8 cellular contexts compared by ENCODE assay signal in genomic region chr12:52691076-52691764, GRCh38. TPM values are rescaled to one million over a fixed set of nuclear protein-coding genes. Genes with fewer than 3 reads are reported as not detected.
DNase-seq lines count a peak whose midpoint lies in the region; ATAC-seq, FAIRE-seq and TF ChIP-seq lines count a peak whose summit lies in the region.

No MANE protein-coding gene starts in this region.

- no peaks in the 10 kb centered on the region for H3K9me2 ChIP-seq in PC-3 (replicated peaks; ENCODE audit: low read length)

- peak; percentile 87 for ATAC-seq in CD4-positive, alpha-beta T cell (ENCODE audit: poor library complexity)
- ATAC-seq in PC-3 (no peak), HepG2 (no peak), HG02798 (IDR thresholded peaks at IDR 0.05; ENCODE audit: poor library complexity, unreplicated experiment) (no peak)

- CTCF ChIA-PET in CD4-positive, alpha-beta T cell (lab: Charles Lee), result interaction anchor here (1.6 kb wide), 1 partner anchor 105 kb away, joined by 4 read pairs; no protein-coding TSS in a partner anchor
- CTCF ChIA-PET in PC-3 (lab: Charles Lee), result no interaction called here
- CTCF ChIA-PET in HepG2 (lab: Yijun Ruan, JAX; ENCODE audit: low intra/inter-chr PET ratio, low total read pairs), result interaction anchor here (1.0 kb wide), 1 partner anchor 180 kb away, joined by 3 read pairs; no protein-coding TSS in a partner anchor

- TF ChIP-seq CTCF in CD4-positive, alpha-beta T cell (IDR thresholded peaks at IDR 0.05), result no peak
- TF ChIP-seq CTCF in PC-3 (conservative IDR thresholded peaks at IDR 0.05; ENCODE audit: low read depth, low read length) (no peak), HepG2 (CRISPR knock-in tag; IDR thresholded peaks at IDR 0.05) (no peak)

- no peak for TF ChIP-seq EP300 in HepG2 (IDR thresholded peaks at IDR 0.05; ENCODE audit: low read depth in 2 of 2, low read length in 2 of 2)
- TF ChIP-seq EP300 in HepG2 (CRISPR knock-in tag; IDR thresholded peaks at IDR 0.05; ENCODE audit: borderline replicate concordance), result no peak

- peaks cover 64% of the 10 kb centered on the region for H3K4me1 Mint-ChIP-seq in CD4-positive, alpha-beta T cell (ENCODE audit: low read depth)

- no peak overlapping the region for H3K27ac ChIP-seq in CD4-positive, alpha-beta T cell (ENCODE audit: low read depth, low read length)
- no peak overlapping the region for H3K27ac ChIP-seq in PC-3 (ENCODE audit: low read length)
- no peak overlapping the region for H3K27ac ChIP-seq in HepG2 (ENCODE audit: extremely low read length, insufficient read depth, low read length)

- H3K4me1 ChIP-seq in PC-3 (ENCODE audit: insufficient read depth, low read length) (peaks cover 14% of the 10 kb centered on the region), HepG2 (ENCODE audit: insufficient read depth, low read length) (no peaks in the 10 kb centered on the region)

- POLR2A ChIA-PET in CD4-positive, alpha-beta T cell (lab: Charles Lee), result interaction anchor here (0.8 to 2.8 kb wide), 11 partner anchors 9 to 108 kb away, joined by 3 to 17 read pairs (median 7); no protein-coding TSS in a partner anchor
- POLR2A ChIA-PET in PC-3 (lab: Charles Lee; ENCODE audit: unreplicated experiment), result no interaction called here
- POLR2A ChIA-PET in HepG2 (lab: Yijun Ruan, JAX), result no interaction called here

- in situ Hi-C loops in HepG2 (cut with HindIII; ENCODE audit: extremely low pct_ligation_motif_present, low pct_unique_long_range_greater_than_20kb) (loop anchor here (25.0 kb wide), 1 partner anchor 296 kb away; no protein-coding TSS in a partner anchor), KBM-7 (cut with MboI; ENCODE audit: low pct_unique_long_range_greater_than_20kb, low sequenced_read_pairs) (no loop called here)

- no peak for TF ChIP-seq POLR2A in HepG2 (IDR thresholded peaks at IDR 0.05; ENCODE audit: insufficient read depth in 1 of 2, low read depth in 2 of 2, low read length in 2 of 2)

- H3K79me2 ChIP-seq in PC-3 (ENCODE audit: low read length), result no peaks in the 10 kb centered on the region
- no peaks in the 10 kb centered on the region for H3K79me2 ChIP-seq in HepG2 (ENCODE audit: insufficient read depth, low read length)

- TF ChIP-seq RAD21 in HepG2 (CRISPR knock-in tag; IDR thresholded peaks at IDR 0.05), result no peak

- no peaks in the 10 kb centered on the region for H3F3A ChIP-seq in PC-3 (ENCODE audit: low read length, unreplicated experiment)

- no peaks in the 10 kb centered on the region for H3K27me3 Mint-ChIP-seq in CD4-positive, alpha-beta T cell

- BruUV-seq in PC-3 (replicated peaks; lab: Mats Ljungman, UMichigan) (no TSS peak), HepG2 (replicated peaks; lab: Mats Ljungman, UMichigan) (no TSS peak)

- H3K36me3 Mint-ChIP-seq in CD4-positive, alpha-beta T cell (ENCODE audit: low read depth), result no peaks in the 10 kb centered on the region

- H3K9me3 ChIP-seq in CD4-positive, alpha-beta T cell (ENCODE audit: control insufficient read depth, low read length), result no peaks in the 10 kb centered on the region
- H3K9me3 ChIP-seq in PC-3 (ENCODE audit: low read length) (no peaks in the 10 kb centered on the region), HepG2 (ENCODE audit: low read length) (no peaks in the 10 kb centered on the region)

- H3K4me2 ChIP-seq in PC-3 (ENCODE audit: low read length), result peak overlapping the region; percentile 51
- no peak overlapping the region; the same call in 1 of the 2 replicates for H3K4me2 ChIP-seq in HepG2 (ENCODE audit: low read depth, low read length)

- intact Hi-C loops in CD4-positive, alpha-beta T cell (cut with DNase I, micrococcal nuclease), result loop anchor here (2.0 to 5.0 kb wide), 4 partner anchors 46 to 79 kb away; no protein-coding TSS in a partner anchor
- intact Hi-C loops in PC-3 (cut with micrococcal nuclease) (no loop called here), HepG2 (cut with micrococcal nuclease; ENCODE audit: unreplicated experiment) (no loop called here)

- peak; percentile 43 to 74 (median 58) for DNase-seq in CD4-positive, alpha-beta T cell
- DNase-seq in PC-3 (no peak), HepG2 (ENCODE audit: low spot score) (no peak), Ammon's horn (ENCODE audit: low spot score) (no peak), KBM-7 (no peak)
- DNase-seq in activated naive CD4-positive, alpha-beta T cell treated with anti-CD3 and anti-CD28 coated beads, Interleukin-2, amount 50 U/mL, for 16 hours, result peak; percentile 67
- peak; percentile 31 for DNase-seq in stimulated activated CD8-positive, alpha-beta memory T cell treated with anti-CD3 and anti-CD28 coated beads, Interleukin-12 subunit alpha, Interleukin-12 subunit beta, amount 100 ng/mL, for 4 hours (ENCODE audit: low read depth)

- peak overlapping the region; percentile 87 for H3K27ac Mint-ChIP-seq in CD4-positive, alpha-beta T cell

- H2AFZ ChIP-seq in PC-3 (ENCODE audit: low read length), result peak overlapping the region; percentile 39; the same call in 1 of the 2 replicates
- no peak overlapping the region for H2AFZ ChIP-seq in HepG2 (ENCODE audit: low read length)

- no peaks in the 10 kb centered on the region for H3K9me3 Mint-ChIP-seq in CD4-positive, alpha-beta T cell

- H3K4me3 ChIP-seq in PC-3 (ENCODE audit: low read length) (peak overlapping the region; percentile 48; the same call in 1 of the 2 replicates), HepG2 (replicated peaks in 1 of 3; ENCODE audit: insufficient read depth in 1 of 3, low read depth in 2 of 3, low read length in 3 of 3) (no peak overlapping the region)

- no peak for FAIRE-seq in HepG2 (lab: Jason Lieb, UNC)

- H4K20me1 ChIP-seq in PC-3 (ENCODE audit: low read length) (no peaks in the 10 kb centered on the region), HepG2 (ENCODE audit: insufficient read depth, low read length) (no peaks in the 10 kb centered on the region)

- 20% methylated on average over 7 of the region's 45 CpGs for WGBS in HepG2 (ENCODE audit: low lambda C conversion rate)

- H3K36me3 ChIP-seq in PC-3 (ENCODE audit: low read depth, low read length), result no peaks in the 10 kb centered on the region
- no peaks in the 10 kb centered on the region for H3K36me3 ChIP-seq in HepG2 (replicated peaks in 1 of 2; ENCODE audit: control insufficient read depth in 1 of 2, insufficient read depth in 2 of 2, low read length in 2 of 2)

- no peak overlapping the region for H3K9ac ChIP-seq in PC-3 (ENCODE audit: low read length)
- no peak overlapping the region for H3K9ac ChIP-seq in HepG2 (ENCODE audit: insufficient read depth, low read depth, low read length)

- no peaks in the 10 kb centered on the region for H3K27me3 ChIP-seq in CD4-positive, alpha-beta T cell (ENCODE audit: control insufficient read depth, insufficient read depth, low read length)
- peaks cover 35% of the 10 kb centered on the region for H3K27me3 ChIP-seq in PC-3 (ENCODE audit: low read length)
- peaks cover 6 to 53% of the 10 kb centered on the region in 2 experiments; a peak in 3 of 5 replicates for H3K27me3 ChIP-seq in HepG2 (ENCODE audit: control insufficient read depth in 1 of 2, insufficient read depth in 2 of 2, low read length in 2 of 2)

- H3K4me3 Mint-ChIP-seq in CD4-positive, alpha-beta T cell, result peak overlapping the region; percentile 83

RNA-seq across cellular contexts. Expression of gene KRT1, which starts 11.0 kb away (rescaled TPM):
- total RNA-seq in CD4-positive, alpha-beta T cell, result 1 to 10 TPM; 3.9 to 4.0 TPM
- total RNA-seq in PC-3 (2014; rRNA removed), result not detected in 2 replicates
- total RNA-seq in HepG2 (2016; rRNA removed; fragmentation: Illumina TruSeq; extraction: Trizol), result not detected in 2 replicates
- total RNA-seq in HepG2 (2016; cell fraction: cytosol; rRNA removed; fragmentation: Illumina TruSeq; extraction: Trizol; ENCODE audit: low read depth), result not detected in 2 replicates
- total RNA-seq in HepG2 (2016; cell fraction: insoluble cytoplasmic fraction; rRNA removed; fragmentation: Illumina TruSeq; extraction: Trizol), result not detected in 2 replicates
- total RNA-seq in HepG2 (2016; cell fraction: membrane; rRNA removed; fragmentation: Illumina TruSeq; extraction: Trizol), result not detected in 2 replicates
- not detected in 2 replicates for total RNA-seq in HepG2 (2016; cell fraction: nucleus; rRNA removed; fragmentation: Illumina TruSeq; extraction: Trizol)
- polyA plus RNA-seq in HepG2 (2011; rRNA removed), result not detected in 2 replicates
- polyA plus RNA-seq in HepG2 (2011; cell fraction: cytosol; rRNA removed), result not detected in 2 replicates
- not detected in 2 replicates for polyA plus RNA-seq in HepG2 (2011; cell fraction: nucleus; rRNA removed)
- polyA plus RNA-seq in HepG2 (2012), result not detected in 2 replicates
- polyA plus RNA-seq in HepG2 (2016; cell fraction: cytosol; fragmentation: Illumina TruSeq; extraction: Trizol; ENCODE audit: low read depth), result not detected in 2 replicates
- polyA plus RNA-seq in HepG2 (2016; cell fraction: insoluble cytoplasmic fraction; fragmentation: Illumina TruSeq; extraction: Trizol; ENCODE audit: low read depth), result not detected in 2 replicates
- polyA plus RNA-seq in HepG2 (2016; cell fraction: membrane; fragmentation: Illumina TruSeq; extraction: Trizol; ENCODE audit: low read depth), result not detected in 2 replicates
- polyA plus RNA-seq in HepG2 (2016; cell fraction: nucleus; fragmentation: Illumina TruSeq; extraction: Trizol; ENCODE audit: insufficient read depth, low read depth), result not detected in 2 replicates
- not detected in 2 replicates for polyA minus RNA-seq in HepG2 (2011; rRNA and poly(A)+ RNA removed; ENCODE audit: low replicate concordance)
- not detected in 2 replicates for polyA minus RNA-seq in HepG2 (2011; cell fraction: cytosol; rRNA and poly(A)+ RNA removed)
- not detected in 2 replicates for polyA minus RNA-seq in HepG2 (2011; cell fraction: nucleus; rRNA and poly(A)+ RNA removed)

RNA-seq across cellular contexts. Expression of gene KRT77, which starts 12.1 kb away (rescaled TPM):
- total RNA-seq in CD4-positive, alpha-beta T cell, result under 1 TPM; 0.11 to 0.20 TPM
- not detected in 2 replicates for total RNA-seq in PC-3 (2014; rRNA removed)
- total RNA-seq in HepG2 (2016; rRNA removed; fragmentation: Illumina TruSeq; extraction: Trizol), result not detected in 2 replicates
- not detected in 2 replicates for total RNA-seq in HepG2 (2016; cell fraction: cytosol; rRNA removed; fragmentation: Illumina TruSeq; extraction: Trizol; ENCODE audit: low read depth)
- total RNA-seq in HepG2 (2016; cell fraction: insoluble cytoplasmic fraction; rRNA removed; fragmentation: Illumina TruSeq; extraction: Trizol), result not detected in 2 replicates
- not detected in 2 replicates for total RNA-seq in HepG2 (2016; cell fraction: membrane; rRNA removed; fragmentation: Illumina TruSeq; extraction: Trizol)
- not detected in 2 replicates for total RNA-seq in HepG2 (2016; cell fraction: nucleus; rRNA removed; fragmentation: Illumina TruSeq; extraction: Trizol)
- not detected in 2 replicates for polyA plus RNA-seq in HepG2 (2011; rRNA removed)
- polyA plus RNA-seq in HepG2 (2011; cell fraction: cytosol; rRNA removed), result not detected in 2 replicates
- polyA plus RNA-seq in HepG2 (2011; cell fraction: nucleus; rRNA removed), result not detected in 2 replicates
- polyA plus RNA-seq in HepG2 (2012), result not detected in 2 replicates
- polyA plus RNA-seq in HepG2 (2016; cell fraction: cytosol; fragmentation: Illumina TruSeq; extraction: Trizol; ENCODE audit: low read depth), result not detected in 2 replicates
- not detected in 2 replicates for polyA plus RNA-seq in HepG2 (2016; cell fraction: insoluble cytoplasmic fraction; fragmentation: Illumina TruSeq; extraction: Trizol; ENCODE audit: low read depth)
- polyA plus RNA-seq in HepG2 (2016; cell fraction: membrane; fragmentation: Illumina TruSeq; extraction: Trizol; ENCODE audit: low read depth), result not detected in 2 replicates
- polyA plus RNA-seq in HepG2 (2016; cell fraction: nucleus; fragmentation: Illumina TruSeq; extraction: Trizol; ENCODE audit: insufficient read depth, low read depth), result not detected in 2 replicates
- not detected in 2 replicates for polyA minus RNA-seq in HepG2 (2011; rRNA and poly(A)+ RNA removed; ENCODE audit: low replicate concordance)
- not detected in 2 replicates for polyA minus RNA-seq in HepG2 (2011; cell fraction: cytosol; rRNA and poly(A)+ RNA removed)
- not detected in 2 replicates for polyA minus RNA-seq in HepG2 (2011; cell fraction: nucleus; rRNA and poly(A)+ RNA removed)

RNA-seq across cellular contexts. Expression of gene KRT2, which starts 39.2 kb away (rescaled TPM):
- total RNA-seq in CD4-positive, alpha-beta T cell, result 1 to 10 TPM; 1.7 to 2.1 TPM
- total RNA-seq in PC-3 (2014; rRNA removed) (0.23 TPM in 1 of 2 replicates, not detected in the other), HepG2 (2016; rRNA removed; fragmentation: Illumina TruSeq; extraction: Trizol) (not detected in 2 replicates)
- total RNA-seq in HepG2 (2016; cell fraction: cytosol; rRNA removed; fragmentation: Illumina TruSeq; extraction: Trizol; ENCODE audit: low read depth), result not detected in 2 replicates
- not detected in 2 replicates for total RNA-seq in HepG2 (2016; cell fraction: insoluble cytoplasmic fraction; rRNA removed; fragmentation: Illumina TruSeq; extraction: Trizol)
- not detected in 2 replicates for total RNA-seq in HepG2 (2016; cell fraction: membrane; rRNA removed; fragmentation: Illumina TruSeq; extraction: Trizol)
- not detected in 2 replicates for total RNA-seq in HepG2 (2016; cell fraction: nucleus; rRNA removed; fragmentation: Illumina TruSeq; extraction: Trizol)
- not detected in 2 replicates for polyA plus RNA-seq in HepG2 (2011; rRNA removed)
- polyA plus RNA-seq in HepG2 (2011; cell fraction: cytosol; rRNA removed), result not detected in 2 replicates
- polyA plus RNA-seq in HepG2 (2011; cell fraction: nucleus; rRNA removed), result not detected in 2 replicates
- not detected in 2 replicates for polyA plus RNA-seq in HepG2 (2012)
- not detected in 2 replicates for polyA plus RNA-seq in HepG2 (2016; cell fraction: cytosol; fragmentation: Illumina TruSeq; extraction: Trizol; ENCODE audit: low read depth)
- not detected in 2 replicates for polyA plus RNA-seq in HepG2 (2016; cell fraction: insoluble cytoplasmic fraction; fragmentation: Illumina TruSeq; extraction: Trizol; ENCODE audit: low read depth)
- polyA plus RNA-seq in HepG2 (2016; cell fraction: membrane; fragmentation: Illumina TruSeq; extraction: Trizol; ENCODE audit: low read depth), result not detected in 2 replicates
- not detected in 2 replicates for polyA plus RNA-seq in HepG2 (2016; cell fraction: nucleus; fragmentation: Illumina TruSeq; extraction: Trizol; ENCODE audit: insufficient read depth, low read depth)
- polyA minus RNA-seq in HepG2 (2011; rRNA and poly(A)+ RNA removed; ENCODE audit: low replicate concordance), result not detected in 2 replicates
- polyA minus RNA-seq in HepG2 (2011; cell fraction: cytosol; rRNA and poly(A)+ RNA removed), result not detected in 2 replicates
- polyA minus RNA-seq in HepG2 (2011; cell fraction: nucleus; rRNA and poly(A)+ RNA removed), result not detected in 2 replicates

Comparison
In these comparisons a context has a peak if more than half of its experiments do, and no peak if none do; other contexts are left out.
1. DNase-seq: peak in CD4-positive, alpha-beta T cell (10 of 10), activated naive CD4-positive, alpha-beta T cell treated with anti-CD3 and anti-CD28 coated beads, Interleukin-2, amount 50 U/mL, for 16 hours (single experiment) and stimulated activated CD8-positive, alpha-beta memory T cell treated with anti-CD3 and anti-CD28 coated beads, Interleukin-12 subunit alpha, Interleukin-12 subunit beta, amount 100 ng/mL, for 4 hours (single experiment); none in PC-3 (single experiment), HepG2 (single experiment), Ammon's horn (single experiment) and KBM-7 (single experiment).
2. intact Hi-C loops: an anchor here in CD4-positive, alpha-beta T cell (2.0 to 5.0 kb wide); none called in PC-3 and HepG2.